Comparison of ENCODE assay signal across 21 cellular contexts in genomic region chr12:47534695-47535094, GRCh38.
DNase-seq lines count a peak whose midpoint lies in the region; ATAC-seq, FAIRE-seq and TF ChIP-seq lines count a peak whose summit lies in the region.
"Had no signal": no experiment of that assay in that cellular context is flagged by ENCODE, and none has a peak within 500 bp of the region (broad histone marks: within the 10 kb centered on the region; RNA-seq: fewer than 3 reads in every experiment).

No MANE protein-coding gene starts in this region.

- peaks cover 4% of the 10 kb centered on the region for H3K27me3 Mint-ChIP-seq in neural progenitor cell (ENCODE audit: insufficient read depth, low read depth)

- H4K20me1 ChIP-seq in DND-41 (ENCODE audit: insufficient read depth, low read length) (no peaks in the 10 kb centered on the region), MM.1S (ENCODE audit: insufficient read depth, low read length) (no peaks in the 10 kb centered on the region), K562 (replicated peaks; ENCODE audit: control insufficient read depth, insufficient read depth, low read length) (no peaks in the 10 kb centered on the region), keratinocyte (ENCODE audit: control insufficient read depth, extremely low read depth, insufficient read depth, low read length) (no peaks in the 10 kb centered on the region), neural progenitor cell (ENCODE audit: low read depth) (no peaks in the 10 kb centered on the region)

- DNase-seq in DND-41 = no peak
- peak; percentile 12 for DNase-seq in MM.1S
- DNase-seq in K562 (ENCODE audit: extremely low read depth in 1 of 4, low spot score in 3 of 4) = no peak
- DNase-seq in keratinocyte (ENCODE audit: low read depth, low spot score) = no peak
- DNase-seq in GM19238 (ENCODE audit: insufficient read length, low spot score) = no peak
- no peak for DNase-seq in neural progenitor cell (ENCODE audit: low spot score)
- no peak for DNase-seq in transverse colon
- DNase-seq: activated CD4-positive, alpha-beta T cell treated with anti-CD3 and anti-CD28 coated beads for 48 hours; activated naive CD4-positive, alpha-beta T cell treated with anti-CD3 and anti-CD28 coated beads, Interleukin-2, amount 50 U/mL, for 16 hours; activated T-cell treated with anti-CD3 and anti-CD28 coated beads for 4 hours; C1 segment of cervical spinal cord; DMS79 treated with DMSO at 0.1 percent for 48 hours; head of caudate nucleus; left cardiac atrium; NCI-H187; pancreas; T-helper 2 cell had no signal

- CTCF ChIA-PET in K562 (lab: Yijun Ruan, JAX; ENCODE audit: low intra/inter-chr PET ratio) = no interaction called here

- no peak overlapping the region for H3K4me2 ChIP-seq in DND-41 (ENCODE audit: insufficient read depth, low read length)
- no peak overlapping the region for H3K4me2 ChIP-seq in MM.1S (ENCODE audit: low read depth, low read length)
- no peak overlapping the region for H3K4me2 ChIP-seq in K562 (ENCODE audit: insufficient read depth, low read length)
- no peak overlapping the region for H3K4me2 ChIP-seq in keratinocyte (ENCODE audit: control insufficient read depth, extremely low read depth, insufficient read depth, low read depth, low read length)
- no peak overlapping the region for H3K4me2 ChIP-seq in neural progenitor cell
- H3K4me2 ChIP-seq: smooth muscle cell had no signal

- H3K36me3 Mint-ChIP-seq in neural progenitor cell = no peaks in the 10 kb centered on the region
- H3K36me3 Mint-ChIP-seq: type B pancreatic cell had no signal

- no peaks in the 10 kb centered on the region for H3K79me2 ChIP-seq in DND-41 (ENCODE audit: insufficient read depth, low read length)
- H3K79me2 ChIP-seq in MM.1S (ENCODE audit: low read length) = no peaks in the 10 kb centered on the region
- H3K79me2 ChIP-seq in K562 (ENCODE audit: control insufficient read depth, insufficient read depth, low read length) = no peaks in the 10 kb centered on the region
- H3K79me2 ChIP-seq in keratinocyte (ENCODE audit: control insufficient read depth, insufficient read depth, low read length) = no peaks in the 10 kb centered on the region
- H3K79me2 ChIP-seq in neural progenitor cell (ENCODE audit: low read depth) = no peaks in the 10 kb centered on the region

- intact Hi-C loops in K562 (cut with micrococcal nuclease) = no loop called here
- intact Hi-C loops in transverse colon (cut with DNase I; ENCODE audit: low total_unique reads) = no loop called here

- dilution Hi-C loops in keratinocyte (cut with MboI; ENCODE audit: extremely low pct_ligation_motif_present, low sequenced_read_pairs) = no loop called here

- H3K9me1 ChIP-seq in K562 (ENCODE audit: control insufficient read depth, insufficient read depth, low read length) (no peaks in the 10 kb centered on the region), keratinocyte (ENCODE audit: control insufficient read depth, extremely low read depth, insufficient read depth, low read length) (no peaks in the 10 kb centered on the region)

- TF ChIP-seq EP300 in K562 (IDR thresholded peaks at IDR 0.05; ENCODE audit: low read length) (no peak), transverse colon (IDR thresholded peaks at IDR 0.05; ENCODE audit: low read depth) (no peak)

- peaks cover 13% of the 10 kb centered on the region for H3K9me3 ChIP-seq in DND-41 (ENCODE audit: insufficient read depth, low read length, severe bottlenecking)
- H3K9me3 ChIP-seq in MM.1S (replicated peaks; ENCODE audit: insufficient read depth, low read length) = no peaks in the 10 kb centered on the region
- peaks cover 2% of the 10 kb centered on the region for H3K9me3 ChIP-seq in K562 (replicated peaks; ENCODE audit: control insufficient read depth, insufficient read depth, low read depth, low read length)
- H3K9me3 ChIP-seq in keratinocyte (ENCODE audit: control insufficient read depth, low read depth, low read length) = no peaks in the 10 kb centered on the region
- no peaks in the 10 kb centered on the region for H3K9me3 ChIP-seq in neural progenitor cell (ENCODE audit: low read depth)
- H3K9me3 ChIP-seq in transverse colon = no peaks in the 10 kb centered on the region
- H3K9me3 ChIP-seq: pancreas had no signal

- no peaks in the 10 kb centered on the region for H3K4me1 ChIP-seq in DND-41 (ENCODE audit: insufficient read depth, low read length)
- no peaks in the 10 kb centered on the region for H3K4me1 ChIP-seq in MM.1S (ENCODE audit: low read length)
- no peaks in the 10 kb centered on the region for H3K4me1 ChIP-seq in K562 (replicated peaks in 1 of 2; ENCODE audit: control insufficient read depth in 2 of 2, insufficient read depth in 2 of 2, low read length in 2 of 2)
- no peaks in the 10 kb centered on the region for H3K4me1 ChIP-seq in keratinocyte (ENCODE audit: control insufficient read depth, extremely low read depth, insufficient read depth, low read length)
- H3K4me1 ChIP-seq in neural progenitor cell = no peaks in the 10 kb centered on the region
- no peaks in the 10 kb centered on the region for H3K4me1 ChIP-seq in transverse colon
- H3K4me1 ChIP-seq: pancreas had no signal

- H3K9ac ChIP-seq in DND-41 (ENCODE audit: low read depth, low read length) (no peak overlapping the region), MM.1S (ENCODE audit: low read length) (no peak overlapping the region), K562 (ENCODE audit: insufficient read depth in 1 of 2, low read depth in 2 of 2, low read length in 2 of 2) (no peak overlapping the region), keratinocyte (ENCODE audit: control insufficient read depth, extremely low read depth, insufficient read depth, low read length) (no peak overlapping the region), neural progenitor cell (no peak overlapping the region)

- ATAC-seq in DND-41 (ENCODE audit: insufficient read depth, low read depth) (peak; percentile 66; the same call in 2 of the 3 replicates), K562 (no peak), HG03565 (IDR thresholded peaks at IDR 0.05; ENCODE audit: unreplicated experiment) (no peak)
- ATAC-seq: left cardiac atrium; pancreas; stimulated activated memory B cell treated with anti-CD40 and anti-IgM and Interleukin-4, amounts not matched to agents 10 μg/mL and 1 μg/mL and 100 μg/mL, for 72 hours had no signal

- H3K27ac ChIP-seq in DND-41 (ENCODE audit: low read length) (no peak overlapping the region), MM.1S (ENCODE audit: low read length) (no peak overlapping the region), K562 (ENCODE audit: extremely low read depth, low read depth, low read length) (no peak overlapping the region), keratinocyte (ENCODE audit: control insufficient read depth, insufficient read depth, low read length) (no peak overlapping the region), neural progenitor cell (no peak overlapping the region), transverse colon (no peak overlapping the region)
- H3K27ac ChIP-seq: pancreas had no signal

- no peak for TF ChIP-seq CTCF in DND-41 (IDR thresholded peaks at IDR 0.05; ENCODE audit: borderline replicate concordance, extremely low read depth, low read length, poor library complexity, severe bottlenecking)
- no peak for TF ChIP-seq CTCF in MM.1S (IDR thresholded peaks at IDR 0.05; ENCODE audit: low read length)
- TF ChIP-seq CTCF in K562 (IDR thresholded peaks at IDR 0.05 in 2 of 3, conservative IDR thresholded peaks at IDR 0.05 in 1 of 3; ENCODE audit: insufficient read depth in 2 of 3, low read depth in 1 of 3, low read length in 3 of 3) = no peak
- TF ChIP-seq CTCF in keratinocyte (optimal IDR thresholded peaks at IDR 0.05 in 1 of 3, IDR thresholded peaks at IDR 0.05 in 1 of 3, conservative IDR thresholded peaks at IDR 0.05 in 1 of 3; ENCODE audit: extremely low read depth in 1 of 3, insufficient read depth in 2 of 3, low read length in 3 of 3) = no peak
- TF ChIP-seq CTCF in neural progenitor cell (IDR thresholded peaks at IDR 0.05) = no peak
- TF ChIP-seq CTCF in transverse colon (IDR thresholded peaks at IDR 0.05) = no peak

- H3F3A ChIP-seq in MM.1S (ENCODE audit: insufficient read depth, low read length) = no peaks in the 10 kb centered on the region
- H3F3A ChIP-seq in neural progenitor cell (ENCODE audit: low read depth) = no peaks in the 10 kb centered on the region

- in situ Hi-C loops in K562 (cut with MboI) (no loop called here), transverse colon (cut with MboI; ENCODE audit: low pct_ligation_motif_present in 1 of 4, low pct_unique_long_range_greater_than_20kb in 1 of 4, low sequenced_read_pairs in 3 of 4) (no loop called here)

- H3K4me3 ChIP-seq in DND-41 (ENCODE audit: low read depth in 1 of 2, low read length in 2 of 2) (no peak overlapping the region), MM.1S (ENCODE audit: low read length) (no peak overlapping the region), K562 (no peak overlapping the region), keratinocyte (ENCODE audit: control insufficient read depth in 2 of 3, extremely low read depth in 1 of 3, insufficient read depth in 2 of 3, low read depth in 1 of 3, low read length in 3 of 3) (no peak overlapping the region), neural progenitor cell (no peak overlapping the region), transverse colon (no peak overlapping the region)
- H3K4me3 ChIP-seq: pancreas, smooth muscle cell had no signal

- H3K27ac Mint-ChIP-seq in neural progenitor cell = no peak overlapping the region
- H3K27ac Mint-ChIP-seq: stimulated activated memory B cell treated with anti-CD40 and anti-IgM and Interleukin-4, amounts not matched to agents 10 μg/mL and 1 μg/mL and 100 μg/mL, for 72 hours; type B pancreatic cell had no signal

- no peak overlapping the region for H3K4me3 Mint-ChIP-seq in neural progenitor cell
- H3K4me3 Mint-ChIP-seq: stimulated activated memory B cell treated with anti-CD40 and anti-IgM and Interleukin-4, amounts not matched to agents 10 μg/mL and 1 μg/mL and 100 μg/mL, for 72 hours; type B pancreatic cell had no signal

- WGBS in K562 (ENCODE audit: insufficient coverage, low coverage, missing lambda C conversion rate) = 3% methylated on average over 2 of the region's 2 CpGs
- WGBS in transverse colon (ENCODE audit: low coverage in 1 of 2), 2 donors = 13% methylated on average over 1 to 2 of the region's 2 CpGs

- peaks cover 11% of the 10 kb centered on the region for H3K9me3 Mint-ChIP-seq in neural progenitor cell

- H3K27me3 ChIP-seq in DND-41 (ENCODE audit: insufficient read depth, low read length, poor library complexity) (no peaks in the 10 kb centered on the region), MM.1S (replicated peaks; ENCODE audit: insufficient read depth, low read length) (no peaks in the 10 kb centered on the region), K562 (ENCODE audit: control insufficient read depth in 2 of 2, insufficient read depth in 2 of 2, low read length in 2 of 2) (no peaks in the 10 kb centered on the region), keratinocyte (ENCODE audit: control insufficient read depth, extremely low read depth, insufficient read depth, low read length) (peaks cover 4% of the 10 kb centered on the region), neural progenitor cell (no peaks in the 10 kb centered on the region), transverse colon (no peaks in the 10 kb centered on the region)
- H3K27me3 ChIP-seq: pancreas had no signal

- POLR2A ChIA-PET in K562 (lab: Yijun Ruan, JAX) = no interaction called here

- H3K9me2 ChIP-seq in MM.1S (replicated peaks; ENCODE audit: insufficient read depth, low read length) = no peaks in the 10 kb centered on the region

- no TSS peak for BruUV-seq in K562 (replicated peaks; lab: Mats Ljungman, UMichigan)

- TF ChIP-seq POLR2A in K562 (conservative IDR thresholded peaks at IDR 0.05) (no peak), transverse colon (IDR thresholded peaks at IDR 0.05) (no peak)

- no peaks in the 10 kb centered on the region for H3K4me1 Mint-ChIP-seq in neural progenitor cell
- H3K4me1 Mint-ChIP-seq: stimulated activated memory B cell treated with anti-CD40 and anti-IgM and Interleukin-4, amounts not matched to agents 10 μg/mL and 1 μg/mL and 100 μg/mL, for 72 hours had no signal

- FAIRE-seq in K562 (lab: Jason Lieb, UNC) (no peak), keratinocyte (lab: Jason Lieb, UNC) (peak; percentile 48)
- FAIRE-seq: pancreas had no signal

- H2AFZ ChIP-seq in DND-41 (ENCODE audit: low read depth, low read length) = no peak overlapping the region
- no peak overlapping the region for H2AFZ ChIP-seq in MM.1S (ENCODE audit: low read length)
- no peak overlapping the region for H2AFZ ChIP-seq in K562 (ENCODE audit: low read depth, low read length)
- H2AFZ ChIP-seq in keratinocyte (ENCODE audit: control insufficient read depth, low read length) = no peak overlapping the region
- no peak overlapping the region for H2AFZ ChIP-seq in neural progenitor cell (replicated peaks)

- H3K36me3 ChIP-seq in DND-41 (ENCODE audit: insufficient read depth, low read length) (no peaks in the 10 kb centered on the region), MM.1S (replicated peaks; ENCODE audit: insufficient read depth, low read length) (no peaks in the 10 kb centered on the region), K562 (ENCODE audit: control insufficient read depth, insufficient read depth, low read length) (no peaks in the 10 kb centered on the region), keratinocyte (ENCODE audit: control insufficient read depth in 2 of 2, extremely low read depth in 1 of 2, insufficient read depth in 2 of 2, low read length in 2 of 2) (no peaks in the 10 kb centered on the region), neural progenitor cell (no peaks in the 10 kb centered on the region), transverse colon (no peaks in the 10 kb centered on the region)
- H3K36me3 ChIP-seq: pancreas had no signal

- TF ChIP-seq RAD21 in K562 (CRISPR knock-in tag; conservative IDR thresholded peaks at IDR 0.05 in 1 of 2, IDR thresholded peaks at IDR 0.05 in 1 of 2) = no peak
